Comparison of ENCODE assay signal across 8 cellular contexts in genomic region chr16:18983565-18984424, GRCh38. TPM values are rescaled to one million over a fixed set of nuclear protein-coding genes. Genes with fewer than 3 reads are reported as not detected.
A peak's percentile ranks its signal among the peaks of the same experiment; 100 is the strongest.
DNase-seq lines count a peak whose midpoint lies in the region; ATAC-seq, FAIRE-seq and TF ChIP-seq lines count a peak whose summit lies in the region.

TSS of gene TMC7 (plus strand) at chr16:18983934. CDS start at chr16:18984064, 130 bp downstream.

- TF ChIP-seq CTCF in AG04449 (IDR thresholded peaks at IDR 0.05; ENCODE audit: insufficient read depth, low read length, missing control alignments) (peak; percentile 92), foreskin keratinocyte (conservative IDR thresholded peaks at IDR 0.05) (peak; percentile 99), nephron (IDR thresholded peaks at IDR 0.05; ENCODE audit: unreplicated experiment in 3 of 3) (peak; percentile 72 to 86 (median 79)), upper lobe of left lung (IDR thresholded peaks at IDR 0.05) (peak; percentile 57 to 87 (median 80))

- H3K4me3 ChIP-seq in AG04449 (ENCODE audit: low read depth, low read length) (peak within 1 kb of the TSS; percentile 60), upper lobe of left lung (peak within 1 kb of the TSS; percentile 24 to 69 (median 65))

- peak; percentile 92 for ATAC-seq in foreskin keratinocyte
- peak; percentile 90 to 95 for ATAC-seq in upper lobe of left lung (ENCODE audit: low FRiP score in 2 of 2)
- ATAC-seq in GM19328 (IDR thresholded peaks at IDR 0.05; ENCODE audit: unreplicated experiment) = no peak

- no peaks in the 10 kb centered on the region for H3K27me3 ChIP-seq in foreskin keratinocyte
- H3K27me3 ChIP-seq in upper lobe of left lung = peaks cover 0 to 7% (median 0%) of the 10 kb centered on the region in 4 donors

- no peaks in the 10 kb centered on the region for H3K4me1 ChIP-seq in foreskin keratinocyte
- H3K4me1 ChIP-seq in upper lobe of left lung = peaks cover 0 to 29% (median 10%) of the 10 kb centered on the region in 4 donors

- CTCF ChIA-PET in AG04449 (lab: Yijun Ruan, JAX) = interaction anchor here (0.6 to 6.5 kb wide), 33 partner anchors 9 to 571 kb away, joined by 3 to 106 read pairs (median 4); partner anchors contain the start of genes COQ7 and VPS35L

- H3K27ac Mint-ChIP-seq in nephron = peak within 1 kb of the TSS in 1 of 3 experiments; percentile 22

- H3K36me3 Mint-ChIP-seq in nephron (ENCODE audit: low read depth) = no peaks in the 10 kb centered on the region

- no peaks in the 10 kb centered on the region for H3K9me3 Mint-ChIP-seq in nephron

- TF ChIP-seq EP300 in upper lobe of left lung (IDR thresholded peaks at IDR 0.05) = no peak

- no peak for TF ChIP-seq POLR2A in H54 (IDR thresholded peaks at IDR 0.05; ENCODE audit: low read depth, low read length)
- peak in 2 of 4 donors; percentile 54 to 56 for TF ChIP-seq POLR2A in upper lobe of left lung (IDR thresholded peaks at IDR 0.05)

- peaks cover 4% of the 10 kb centered on the region for H3K27me3 Mint-ChIP-seq in nephron (ENCODE audit: low read depth)

- no peak for FAIRE-seq in H54 (lab: Jason Lieb, UNC)

- H3K27ac ChIP-seq in foreskin keratinocyte (peak within 1 kb of the TSS; percentile 65), upper lobe of left lung (peak within 1 kb of the TSS; percentile 78 to 88 (median 79))

- H3K4me3 Mint-ChIP-seq in nephron = peak within 1 kb of the TSS; percentile 77 to 84 (median 80)

- POLR2A ChIA-PET in AG04449 (lab: Yijun Ruan, JAX) = interaction anchor here (0.5 to 0.6 kb wide), 2 partner anchors 83 to 85 kb away, joined by 3 to 6 read pairs; partner anchors contain the start of gene COQ7

- H3K36me3 ChIP-seq in upper lobe of left lung = no peaks in the 10 kb centered on the region

- WGBS in upper lobe of left lung, 2 donors = 9 to 26% methylated on average over 16 to 61 of the region's 64 CpGs

- H3K4me1 Mint-ChIP-seq in nephron = no peaks in the 10 kb centered on the region

- DNase-seq in AG04449 (ENCODE audit: low read depth, low spot score) (no peak), H54 (ENCODE audit: insufficient read length, low spot score) (peak; percentile 86), NCI-H446 (lab: John Stamatoyannopoulos, UW) (peak; percentile 2 to 76), foreskin keratinocyte (peak in 1 of 2 donors; percentile 64), upper lobe of left lung (peak; percentile 89 to 95)
- DNase-seq in activated CD8-positive, alpha-beta memory T cell treated with anti-CD3 and anti-CD28 coated beads, Interleukin-2, amount 50 U/mL, for 48 hours = peak; percentile 72

- H3K9me3 ChIP-seq in upper lobe of left lung = no peaks in the 10 kb centered on the region

RNA-seq across cellular contexts. Expression of gene TMC7, which starts in this region (rescaled TPM):
- total RNA-seq in foreskin keratinocyte = 2.6 and 2.9 TPM in 2 replicates
- 1.2 and 1.4 TPM in 2 replicates for polyA plus RNA-seq in foreskin keratinocyte
- total RNA-seq in upper lobe of left lung = 10 to 100 TPM in 1 of 6 donors, 1 to 10 TPM in 5; 4.5 to 11.5 (median 5.9) TPM
